Comparison of ENCODE assay signal across 1 cellular context in genomic region chr2:166372046-166372445, GRCh38.
TF ChIP-seq lines count a peak whose summit lies in the region.

No MANE protein-coding gene starts in this region.

TF ChIP-seq in HepG2, 621 proteins besides CTCF, POLR2A, EP300 and RAD21 (continued from another document and continues in another):
- no peak for TF ChIP-seq AKNA (CRISPR knock-in tag; IDR thresholded peaks at IDR 0.05; ENCODE audit: borderline replicate concordance)
- no peak for TF ChIP-seq MZF1 (CRISPR knock-in tag; IDR thresholded peaks at IDR 0.05; ENCODE audit: borderline replicate concordance)
- TF ChIP-seq ZNF564 (CRISPR knock-in tag; IDR thresholded peaks at IDR 0.05), result no peak
- TF ChIP-seq CC2D1A (CRISPR knock-in tag; IDR thresholded peaks at IDR 0.05), result no peak
- TF ChIP-seq ZNF629 (CRISPR knock-in tag; conservative IDR thresholded peaks at IDR 0.05), result peak; percentile 43; the same call in 1 of the 2 replicates
- TF ChIP-seq ZNF124 (CRISPR knock-in tag; IDR thresholded peaks at IDR 0.05), result no peak
- TF ChIP-seq BRCA1 (CRISPR knock-in tag; IDR thresholded peaks at IDR 0.05), result no peak
- TF ChIP-seq AGO2 (optimal IDR thresholded peaks at IDR 0.05; ENCODE audit: low read depth, low read length), result no peak
- TF ChIP-seq MXI1 (IDR thresholded peaks at IDR 0.05; ENCODE audit: borderline replicate concordance, low read depth, low read length), result peak; percentile 53; the same call in 1 of the 3 replicates
- no peak for TF ChIP-seq SYNCRIP (IDR thresholded peaks at IDR 0.05; ENCODE audit: insufficient read depth, low read depth, low read length)
- TF ChIP-seq ZNF549 (CRISPR knock-in tag; IDR thresholded peaks at IDR 0.05), result no peak; the same call in 1 of the 2 replicates
- peak; percentile 60; the same call in 1 of the 2 replicates for TF ChIP-seq ELF3 (CRISPR knock-in tag; IDR thresholded peaks at IDR 0.05)
- TF ChIP-seq SATB2 (CRISPR knock-in tag; IDR thresholded peaks at IDR 0.05), result 0 out of 2 replicates have a peak, but pooled peaks have one; percentile 85
- no peak for TF ChIP-seq ZNF10 (CRISPR knock-in tag; IDR thresholded peaks at IDR 0.05; ENCODE audit: borderline replicate concordance, low read depth)
- no peak for TF ChIP-seq PRMT3 (CRISPR knock-in tag; IDR thresholded peaks at IDR 0.05; ENCODE audit: borderline replicate concordance, low read depth)
- no peak for TF ChIP-seq ZNF34 (CRISPR knock-in tag; IDR thresholded peaks at IDR 0.05; ENCODE audit: borderline replicate concordance)
- no peak for TF ChIP-seq ZNF609 (CRISPR knock-in tag; IDR thresholded peaks at IDR 0.05; ENCODE audit: borderline replicate concordance)
- TF ChIP-seq ZHX1 (CRISPR knock-in tag; IDR thresholded peaks at IDR 0.05; ENCODE audit: low read depth), result no peak; the same call in 1 of the 2 replicates
- peak; percentile 87; the same call in 1 of the 2 replicates for TF ChIP-seq MIER3 (CRISPR knock-in tag; IDR thresholded peaks at IDR 0.05; ENCODE audit: borderline replicate concordance)
- peak; percentile 36; the same call in 1 of the 2 replicates for TF ChIP-seq FOXK1 (CRISPR knock-in tag; IDR thresholded peaks at IDR 0.05; ENCODE audit: borderline replicate concordance, low read depth)
- TF ChIP-seq KDM1A (CRISPR knock-in tag; IDR thresholded peaks at IDR 0.05), result peak; percentile 89
- no peak for TF ChIP-seq ATAD3A (CRISPR knock-in tag; IDR thresholded peaks at IDR 0.05)
- TF ChIP-seq TP53 (CRISPR knock-in tag; conservative IDR thresholded peaks at IDR 0.05), result no peak
- TF ChIP-seq NR3C1 (CRISPR knock-in tag; IDR thresholded peaks at IDR 0.05), result no peak
- TF ChIP-seq ZNF652 (CRISPR knock-in tag; IDR thresholded peaks at IDR 0.05; ENCODE audit: borderline replicate concordance, low read depth), result peak; percentile 28; the same call in 1 of the 2 replicates
- TF ChIP-seq ZNF678 (CRISPR knock-in tag; IDR thresholded peaks at IDR 0.05), result no peak
- TF ChIP-seq BRD4 (CRISPR knock-in tag; IDR thresholded peaks at IDR 0.05), result no peak
- TF ChIP-seq NFYC (CRISPR knock-in tag; IDR thresholded peaks at IDR 0.05), result no peak
- TF ChIP-seq MXD4 (CRISPR knock-in tag; IDR thresholded peaks at IDR 0.05), result no peak
- no peak for TF ChIP-seq CBX5 (CRISPR knock-in tag; IDR thresholded peaks at IDR 0.05; ENCODE audit: borderline replicate concordance)
- TF ChIP-seq SIN3B (IDR thresholded peaks at IDR 0.05; ENCODE audit: low read length), result no peak
- no peak for TF ChIP-seq ZNF260 (CRISPR knock-in tag; IDR thresholded peaks at IDR 0.05; ENCODE audit: borderline replicate concordance, low read depth)
- TF ChIP-seq ZNF333 (CRISPR knock-in tag; IDR thresholded peaks at IDR 0.05; ENCODE audit: borderline replicate concordance), result no peak
- TF ChIP-seq SP5 (CRISPR knock-in tag; IDR thresholded peaks at IDR 0.05; ENCODE audit: borderline replicate concordance, low read depth), result peak; percentile 42; the same call in 1 of the 2 replicates
- TF ChIP-seq ZNF205 (CRISPR knock-in tag; IDR thresholded peaks at IDR 0.05), result peak; percentile 70; the same call in 1 of the 2 replicates
- TF ChIP-seq POLR2G (IDR thresholded peaks at IDR 0.05; ENCODE audit: low read depth, low read length), result no peak
- TF ChIP-seq ZNF281 (CRISPR knock-in tag; IDR thresholded peaks at IDR 0.05; ENCODE audit: borderline replicate concordance), result no peak
- TF ChIP-seq PHF20 (CRISPR knock-in tag; IDR thresholded peaks at IDR 0.05), result no peak
- no peak for TF ChIP-seq ZNF468 (CRISPR knock-in tag; IDR thresholded peaks at IDR 0.05)
- TF ChIP-seq GLI4 (CRISPR knock-in tag; IDR thresholded peaks at IDR 0.05; ENCODE audit: borderline replicate concordance), result no peak
- TF ChIP-seq CENPT (CRISPR knock-in tag; IDR thresholded peaks at IDR 0.05; ENCODE audit: low read depth), result no peak
- no peak for TF ChIP-seq PHB2 (IDR thresholded peaks at IDR 0.05; ENCODE audit: partially characterized antibody)
- TF ChIP-seq GTF2F1 (IDR thresholded peaks at IDR 0.05; ENCODE audit: low read length), result no peak
- no peak for TF ChIP-seq ELF4 (CRISPR knock-in tag; IDR thresholded peaks at IDR 0.05; ENCODE audit: borderline replicate concordance)
- TF ChIP-seq BHLHE40 (IDR thresholded peaks at IDR 0.05; ENCODE audit: low read length), result no peak
- no peak for TF ChIP-seq ZMYM2 (CRISPR knock-in tag; IDR thresholded peaks at IDR 0.05)
